Comparison of ENCODE assay signal across 23 cellular contexts in the genomic region with DNA sequence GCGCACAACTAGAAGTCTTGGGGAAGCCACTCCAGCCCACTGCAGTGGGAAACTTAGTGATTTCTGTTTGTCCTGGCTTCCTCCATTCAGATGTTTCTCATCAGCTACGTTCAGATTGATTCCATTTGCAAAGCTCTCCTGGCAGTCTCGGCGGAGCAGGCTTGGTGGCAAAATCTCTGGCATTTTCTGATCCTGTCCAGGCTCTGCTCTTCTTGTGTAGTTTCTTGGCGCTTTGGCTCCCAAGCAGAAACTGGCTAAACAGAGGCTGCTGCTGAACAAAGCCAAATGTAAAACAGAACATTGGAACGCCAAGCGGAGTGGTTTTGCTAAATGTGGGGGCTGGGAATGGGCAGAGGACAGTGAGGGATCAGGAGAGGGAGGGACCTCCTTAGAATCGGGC. TPM values are rescaled to one million over a fixed set of nuclear protein-coding genes. Genes with fewer than 3 reads are reported as not detected.
DNase-seq lines count a peak whose midpoint lies in the region; ATAC-seq and TF ChIP-seq lines count a peak whose summit lies in the region.
"Had no signal": no experiment of that assay in that cellular context is flagged by ENCODE, and none has a peak within 500 bp of the region (broad histone marks: within the 10 kb centered on the region; RNA-seq: fewer than 3 reads in every experiment).

No MANE protein-coding gene starts in this region.

- no peaks in the 10 kb centered on the region for H3K79me1 ChIP-seq in mesenchymal stem cell (replicated peaks; ENCODE audit: low read length, poor library complexity, severe bottlenecking)

- no peaks in the 10 kb centered on the region for H3K79me2 ChIP-seq in GM23338 (replicated peaks; ENCODE audit: insufficient read depth)

- H3K27me3 ChIP-seq in GM23338 (ENCODE audit: insufficient read depth) (no peaks in the 10 kb centered on the region), esophagus muscularis mucosa (no peaks in the 10 kb centered on the region), mesenchymal stem cell (ENCODE audit: control insufficient read depth in 1 of 2, insufficient read depth in 1 of 2, low read length in 2 of 2) (peaks cover 20 to 73% of the 10 kb centered on the region in 2 experiments), sigmoid colon (no peaks in the 10 kb centered on the region), MG63 (no peaks in the 10 kb centered on the region)

- H2BK5ac ChIP-seq in mesenchymal stem cell (ENCODE audit: low read depth, low read length, poor library complexity, severe bottlenecking): no peak overlapping the region

- H3K14ac ChIP-seq in mesenchymal stem cell (ENCODE audit: low read length in 2 of 2): no peak overlapping the region

- H3K4ac ChIP-seq in mesenchymal stem cell (ENCODE audit: low read depth in 1 of 2, low read length in 2 of 2): no peak overlapping the region

- no peak overlapping the region for H2BK12ac ChIP-seq in mesenchymal stem cell (ENCODE audit: low read length in 2 of 2)

- H3K4me3 Mint-ChIP-seq in GM23338: no peak overlapping the region
- H3K4me3 Mint-ChIP-seq: CD4-positive, CD25-positive, alpha-beta regulatory T cell had no signal

- no peaks in the 10 kb centered on the region; the same call in 2 of the 3 replicates for H3K36me3 Mint-ChIP-seq in GM23338 (ENCODE audit: low read depth)
- H3K36me3 Mint-ChIP-seq: CD4-positive, CD25-positive, alpha-beta regulatory T cell had no signal

- H4K8ac ChIP-seq in mesenchymal stem cell (ENCODE audit: low read length): no peak overlapping the region

- TF ChIP-seq EP300 in esophagus muscularis mucosa (IDR thresholded peaks at IDR 0.05): no peak
- peak in 3 of 4 donors; percentile 35 to 88 (median 61) for TF ChIP-seq EP300 in sigmoid colon (IDR thresholded peaks at IDR 0.05)

- H3K4me1 ChIP-seq in GM23338 (ENCODE audit: insufficient read depth) (peaks cover 8% of the 10 kb centered on the region; the same call in 1 of the 2 replicates), esophagus muscularis mucosa (peaks cover 8 to 45% (median 41%) of the 10 kb centered on the region in 4 donors), mesenchymal stem cell (ENCODE audit: control insufficient read depth, insufficient read depth, low read depth, low read length) (peaks cover 7% of the 10 kb centered on the region), sigmoid colon (peaks cover 0 to 50% (median 44%) of the 10 kb centered on the region in 4 donors)

- no peaks in the 10 kb centered on the region for H3K9me3 Mint-ChIP-seq in GM23338
- H3K9me3 Mint-ChIP-seq: CD4-positive, CD25-positive, alpha-beta regulatory T cell had no signal

- H3K9me3 ChIP-seq in esophagus muscularis mucosa: no peaks in the 10 kb centered on the region
- H3K9me3 ChIP-seq in mesenchymal stem cell (ENCODE audit: control insufficient read depth, low read length): no peaks in the 10 kb centered on the region
- no peaks in the 10 kb centered on the region for H3K9me3 ChIP-seq in sigmoid colon
- H3K9me3 ChIP-seq in MG63: no peaks in the 10 kb centered on the region
- H3K9me3 ChIP-seq: Caco-2 had no signal

- intact Hi-C loops in esophagus muscularis mucosa (cut with DNase I) (loop anchor here (2.0 kb wide), 2 partner anchors 37 to 505 kb away; partner anchors contain the start of gene ADAMTS8), sigmoid colon (cut with DNase I) (loop anchor here (2.0 to 10.0 kb wide), 5 partner anchors 17 to 773 kb away; partner anchors contain the start of gene ZBTB44)

- H3K36me3 ChIP-seq in GM23338 (ENCODE audit: insufficient read depth) (no peaks in the 10 kb centered on the region), esophagus muscularis mucosa (no peaks in the 10 kb centered on the region), mesenchymal stem cell (ENCODE audit: control insufficient read depth in 1 of 2, insufficient read depth in 2 of 2, low read depth in 1 of 2, low read length in 2 of 2) (no peaks in the 10 kb centered on the region), sigmoid colon (no peaks in the 10 kb centered on the region), MG63 (no peaks in the 10 kb centered on the region)

- no peak overlapping the region for H3K27ac Mint-ChIP-seq in GM23338

- peak overlapping the region in 1 of 2 experiments; percentile 16 for H3K18ac ChIP-seq in mesenchymal stem cell (ENCODE audit: low read depth in 1 of 2, low read length in 2 of 2)

- no peak overlapping the region for H2AK5ac ChIP-seq in mesenchymal stem cell (ENCODE audit: low read length, severe bottlenecking)

- no peak overlapping the region for H3K4me2 ChIP-seq in GM23338
- H3K4me2 ChIP-seq in mesenchymal stem cell (ENCODE audit: low read length, poor library complexity, severe bottlenecking): no peak overlapping the region

- no peaks in the 10 kb centered on the region for H3K9me2 ChIP-seq in GM23338 (ENCODE audit: insufficient read depth)

- H2BK120ac ChIP-seq in mesenchymal stem cell (ENCODE audit: low read depth, low read length): no peak overlapping the region

- DNase-seq in GM23338 (ENCODE audit: low spot score) (no peak), esophagus muscularis mucosa (ENCODE audit: extremely low spot score) (no peak), mesenchymal stem cell (no peak), sigmoid colon (peak; percentile 87), islet precursor cell (no peak), MG63 (no peak), inferior parietal cortex (ENCODE audit: extremely low spot score) (no peak)
- DNase-seq: Caco-2; CD4-positive, CD25-positive, alpha-beta regulatory T cell; DMS 273 treated with DMSO at 0.1 percent for 48 hours; NCI-H1092; NCI-H1436; NCI-H187 treated with DMSO at 0.1 percent for 48 hours; NCI-H2107; NCI-H2227 treated with DMSO at 0.1 percent for 48 hours; NCI-H510A; NCI-H774; NK-92 treated with Interleukin-12 subunit alpha and Interleukin-12 subunit beta, amount 100 ng/mL, for 24 hours; SIG-M5 had no signal

- no peak overlapping the region for H3K27ac ChIP-seq in GM23338 (ENCODE audit: low read depth)
- peak overlapping the region; percentile 67 to 83 (median 78) for H3K27ac ChIP-seq in esophagus muscularis mucosa (replicated peaks in 1 of 4)
- H3K27ac ChIP-seq in mesenchymal stem cell (ENCODE audit: low read length, poor library complexity, severe bottlenecking): no peak overlapping the region
- peak overlapping the region; percentile 66 to 78 (median 76) for H3K27ac ChIP-seq in sigmoid colon

- H2AFZ ChIP-seq in GM23338: peak overlapping the region; percentile 56
- H2AFZ ChIP-seq in mesenchymal stem cell (ENCODE audit: low read depth, low read length): no peak overlapping the region

- no peak for TF ChIP-seq POLR2A in esophagus muscularis mucosa (IDR thresholded peaks at IDR 0.05; ENCODE audit: low read depth)
- TF ChIP-seq POLR2A in sigmoid colon (IDR thresholded peaks at IDR 0.05): no peak

- H3F3A ChIP-seq in GM23338 (replicated peaks; ENCODE audit: low read depth): no peaks in the 10 kb centered on the region

- H4K91ac ChIP-seq in mesenchymal stem cell (ENCODE audit: low read length): no peak overlapping the region

- H3K27me3 Mint-ChIP-seq in GM23338 (ENCODE audit: insufficient read depth, low read depth, poor library complexity): peaks cover 8% of the 10 kb centered on the region

- H3K4me1 Mint-ChIP-seq in GM23338: peaks cover 38% of the 10 kb centered on the region

- H4K20me1 ChIP-seq in GM23338 (replicated peaks; ENCODE audit: insufficient read depth): no peaks in the 10 kb centered on the region

- H3K4me3 ChIP-seq in GM23338 (no peak overlapping the region), esophagus muscularis mucosa (no peak overlapping the region), mesenchymal stem cell (ENCODE audit: insufficient read depth in 1 of 2, low read depth in 1 of 2, low read length in 2 of 2) (peak overlapping the region in 1 of 2 experiments; percentile 31), sigmoid colon (no peak overlapping the region), MG63 (no peak overlapping the region)
- H3K4me3 ChIP-seq: K562 had no signal

- H3K23ac ChIP-seq in mesenchymal stem cell (ENCODE audit: low read length in 2 of 2): no peak overlapping the region

- 42% methylated on average over 8 of the region's 8 CpGs for WGBS in esophagus muscularis mucosa
- 88% methylated on average over 8 of the region's 8 CpGs for WGBS in mesenchymal stem cell
- 82 to 89% methylated on average over 8 of the region's 8 CpGs for WGBS in sigmoid colon, 2 donors

- H3K9ac ChIP-seq in mesenchymal stem cell (ENCODE audit: low read length): peak overlapping the region; percentile 15

- TF ChIP-seq CTCF in GM23338 (conservative IDR thresholded peaks at IDR 0.05; ENCODE audit: low read depth in 2 of 2): no peak
- no peak for TF ChIP-seq CTCF in esophagus muscularis mucosa (IDR thresholded peaks at IDR 0.05)
- TF ChIP-seq CTCF in sigmoid colon (IDR thresholded peaks at IDR 0.05): no peak

- no peak overlapping the region for H2BK15ac ChIP-seq in mesenchymal stem cell (ENCODE audit: low read depth, poor library complexity, severe bottlenecking)

- no peak for ATAC-seq in GM23338
- ATAC-seq: K562 had no signal

RNA-seq across cellular contexts. Expression of gene ADAMTS8, which starts 36.7 kb away (rescaled TPM):
- 15.3 and 16.2 TPM in 2 replicates for total RNA-seq in GM23338 (2014; rRNA removed; shearing (Covaris generic))
- polyA plus RNA-seq in GM23338 (2016; fragmentation: Nextera tagmentation; extraction: Ambion mirVana) (7.5 and 7.7 TPM in 2 replicates), sigmoid colon (1 to 10 TPM in 1 of 3 donors, under 1 TPM in 1, not detected in 1; under 0.01 to 3.3 TPM)
- total RNA-seq in esophagus muscularis mucosa (10 to 100 TPM; 23.5 to 55.5 (median 29.8) TPM), sigmoid colon (10 to 100 TPM in 1 of 4 donors, 1 to 10 TPM in 3; 3.5 to 11.9 (median 6.7) TPM)
- polyA plus RNA-seq in mesenchymal stem cell (2013, experiment 1 of 2): 1.3 TPM
- 1.2 TPM for polyA plus RNA-seq in mesenchymal stem cell (2013, experiment 2 of 2)
- total RNA-seq in MG63 (2014; rRNA removed; shearing (Covaris generic); ENCODE audit: low replicate concordance): 2.6 and 3.5 TPM in 2 replicates
- total RNA-seq: A673; Caco-2; CD4-positive, CD25-positive, alpha-beta regulatory T cell; Daoy; K562; LHCN-M2 had no signal
- polyA plus RNA-seq: K562 had no signal

RNA-seq across cellular contexts. Expression of gene ADAMTS15, which starts 56.8 kb away (rescaled TPM):
- total RNA-seq in GM23338 (2014; rRNA removed; shearing (Covaris generic)): 5.6 and 7.7 TPM in 2 replicates
- polyA plus RNA-seq in GM23338 (2016; fragmentation: Nextera tagmentation; extraction: Ambion mirVana) (0.38 and 0.42 TPM in 2 replicates), sigmoid colon (1 to 10 TPM in 1 of 3 donors, under 1 TPM in 2; 0.46 to 6.1 (median 0.60) TPM)
- total RNA-seq in esophagus muscularis mucosa (10 to 100 TPM in 3 of 4 donors, 1 to 10 TPM in 1; 6.6 to 11.4 (median 10.3) TPM), sigmoid colon (1 to 10 TPM; 2.1 to 8.9 (median 3.2) TPM)
- 0.50 TPM for polyA plus RNA-seq in mesenchymal stem cell (2013, experiment 1 of 2)
- polyA plus RNA-seq in mesenchymal stem cell (2013, experiment 2 of 2): 0.45 TPM
- total RNA-seq in MG63 (2014; rRNA removed; shearing (Covaris generic); ENCODE audit: low replicate concordance): 1.2 and 2.1 TPM in 2 replicates
- total RNA-seq: CD4-positive, CD25-positive, alpha-beta regulatory T cell had no signal
- polyA plus RNA-seq: CD4-positive, CD25-positive, alpha-beta regulatory T cell; K562 had no signal

Comparison
In these comparisons a context has a peak if more than half of its experiments do, and no peak if none do; other contexts are left out.
1. H3K27ac ChIP-seq: peak in esophagus muscularis mucosa (4 of 4) and sigmoid colon (4 of 4); none in GM23338 (single experiment) and mesenchymal stem cell (single experiment).